22 cellular contexts compared by ENCODE assay signal in the genomic region with DNA sequence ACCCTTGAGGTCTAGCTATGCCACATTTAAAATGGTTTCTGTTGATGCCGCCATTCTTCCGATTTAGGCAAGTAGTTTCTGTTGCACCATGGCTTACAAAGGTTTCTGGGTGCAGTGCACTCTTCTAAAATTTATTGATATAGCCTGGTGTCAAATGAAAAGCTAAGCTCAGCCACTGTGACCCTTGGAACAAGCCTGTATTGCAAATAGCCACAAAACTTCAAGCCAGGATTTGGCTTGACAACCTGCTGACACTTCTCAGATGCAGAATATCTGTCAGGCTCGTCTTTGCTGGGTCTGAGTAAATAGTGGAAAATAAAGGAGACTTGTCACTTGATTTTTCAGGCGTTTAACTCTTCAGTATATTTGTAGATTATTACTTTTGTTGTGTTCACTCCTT.
"Had no signal": no experiment of that assay in that cellular context is flagged by ENCODE, and none has a peak within 500 bp of the region (broad histone marks: within the 10 kb centered on the region; RNA-seq: fewer than 3 reads in every experiment).

No MANE protein-coding gene starts in this region.

- H3K27ac ChIP-seq: adrenal gland, colonic mucosa, right lobe of liver, spleen, upper lobe of right lung had no signal

- DNase-seq: activated B cell treated with CpG ODN at 0.5 μM for 24 hours; activated CD4-positive, alpha-beta T cell treated with anti-CD3 and anti-CD28 coated beads for 48 hours; activated CD8-positive, alpha-beta memory T cell treated with anti-CD3 and anti-CD28 coated beads, Interleukin-2, amount 50 U/mL, for 4 hours; activated CD8-positive, alpha-beta T cell treated with anti-CD3 and anti-CD28 coated beads for 36 hours; activated effector memory CD4-positive, alpha-beta T cell treated with anti-CD3 and anti-CD28 coated beads, Interleukin-2, amount 50 U/mL, for 16 hours; activated T-cell treated with anti-CD3 and anti-CD28 coated beads, Interleukin-2, amount 50 U/mL, for 48 hours; adrenal gland; central memory CD4-positive, alpha-beta T cell; colonic mucosa; foreskin fibroblast; left colon; mammary epithelial cell; naive thymus-derived CD8-positive, alpha-beta T cell; occipital lobe; right lobe of liver; spleen; stimulated activated naive CD8-positive, alpha-beta T cell treated with anti-CD3 and anti-CD28 coated beads, Interleukin-15, amount 100 ng/mL, for 72 hours; SW 1271; upper lobe of right lung had no signal

- ATAC-seq: activated CD8-positive, alpha-beta T cell treated with anti-CD3 and anti-CD28 coated beads for 36 hours; esophagus mucosa; left colon; naive thymus-derived CD8-positive, alpha-beta T cell; right lobe of liver; stimulated activated naive CD8-positive, alpha-beta T cell treated with anti-CD3 and anti-CD28 coated beads, Interleukin-15, amount 100 ng/mL, for 72 hours; upper lobe of right lung had no signal

- H3K4me1 ChIP-seq: adrenal gland, colonic mucosa, right lobe of liver, spleen, upper lobe of right lung had no signal

- H3K9me3 ChIP-seq: adrenal gland, colonic mucosa, right lobe of liver, spleen, upper lobe of right lung had no signal

- H3K27me3 Mint-ChIP-seq: activated B cell treated with CpG ODN at 0.5 μM for 24 hours; activated CD8-positive, alpha-beta T cell treated with anti-CD3 and anti-CD28 coated beads for 36 hours; activated naive CD4-positive, alpha-beta T cell treated with anti-CD3 and anti-CD28 coated beads, Interleukin-2, amount 50 U/mL, for 24 hours; naive thymus-derived CD8-positive, alpha-beta T cell; progenitor cell of endocrine pancreas; stimulated activated naive CD8-positive, alpha-beta T cell treated with anti-CD3 and anti-CD28 coated beads, Interleukin-15, amount 100 ng/mL, for 72 hours had no signal

- H3K36me3 ChIP-seq: adrenal gland, colonic mucosa, right lobe of liver, spleen, upper lobe of right lung had no signal

- H3K4me3 ChIP-seq: adrenal gland, colonic mucosa, right lobe of liver, spleen, upper lobe of right lung had no signal

- H3K4me1 Mint-ChIP-seq: activated B cell treated with CpG ODN at 0.5 μM for 24 hours; activated naive CD4-positive, alpha-beta T cell treated with anti-CD3 and anti-CD28 coated beads, Interleukin-2, amount 50 U/mL, for 24 hours; naive thymus-derived CD8-positive, alpha-beta T cell; stimulated activated naive CD8-positive, alpha-beta T cell treated with anti-CD3 and anti-CD28 coated beads, Interleukin-15, amount 100 ng/mL, for 72 hours had no signal

- H3K9me3 Mint-ChIP-seq: stimulated activated naive CD8-positive, alpha-beta T cell treated with anti-CD3 and anti-CD28 coated beads, Interleukin-15, amount 100 ng/mL, for 72 hours had no signal

- H3K4me3 Mint-ChIP-seq: activated B cell treated with CpG ODN at 0.5 μM for 24 hours; activated CD8-positive, alpha-beta T cell treated with anti-CD3 and anti-CD28 coated beads for 36 hours; activated naive CD4-positive, alpha-beta T cell treated with anti-CD3 and anti-CD28 coated beads, Interleukin-2, amount 50 U/mL, for 24 hours; naive thymus-derived CD8-positive, alpha-beta T cell; stimulated activated naive CD8-positive, alpha-beta T cell treated with anti-CD3 and anti-CD28 coated beads, Interleukin-15, amount 100 ng/mL, for 72 hours had no signal

- H3K36me3 Mint-ChIP-seq: activated naive CD4-positive, alpha-beta T cell treated with anti-CD3 and anti-CD28 coated beads, Interleukin-2, amount 50 U/mL, for 24 hours; naive thymus-derived CD8-positive, alpha-beta T cell had no signal

- H3K27ac Mint-ChIP-seq: activated B cell treated with CpG ODN at 0.5 μM for 24 hours; activated CD8-positive, alpha-beta T cell treated with anti-CD3 and anti-CD28 coated beads for 36 hours; activated naive CD4-positive, alpha-beta T cell treated with anti-CD3 and anti-CD28 coated beads, Interleukin-2, amount 50 U/mL, for 24 hours; naive thymus-derived CD8-positive, alpha-beta T cell; progenitor cell of endocrine pancreas; stimulated activated naive CD8-positive, alpha-beta T cell treated with anti-CD3 and anti-CD28 coated beads, Interleukin-15, amount 100 ng/mL, for 72 hours had no signal

- H3K27me3 ChIP-seq: adrenal gland, colonic mucosa, right lobe of liver, spleen, upper lobe of right lung had no signal
